9 cellular contexts compared by ENCODE assay signal in the genomic region with DNA sequence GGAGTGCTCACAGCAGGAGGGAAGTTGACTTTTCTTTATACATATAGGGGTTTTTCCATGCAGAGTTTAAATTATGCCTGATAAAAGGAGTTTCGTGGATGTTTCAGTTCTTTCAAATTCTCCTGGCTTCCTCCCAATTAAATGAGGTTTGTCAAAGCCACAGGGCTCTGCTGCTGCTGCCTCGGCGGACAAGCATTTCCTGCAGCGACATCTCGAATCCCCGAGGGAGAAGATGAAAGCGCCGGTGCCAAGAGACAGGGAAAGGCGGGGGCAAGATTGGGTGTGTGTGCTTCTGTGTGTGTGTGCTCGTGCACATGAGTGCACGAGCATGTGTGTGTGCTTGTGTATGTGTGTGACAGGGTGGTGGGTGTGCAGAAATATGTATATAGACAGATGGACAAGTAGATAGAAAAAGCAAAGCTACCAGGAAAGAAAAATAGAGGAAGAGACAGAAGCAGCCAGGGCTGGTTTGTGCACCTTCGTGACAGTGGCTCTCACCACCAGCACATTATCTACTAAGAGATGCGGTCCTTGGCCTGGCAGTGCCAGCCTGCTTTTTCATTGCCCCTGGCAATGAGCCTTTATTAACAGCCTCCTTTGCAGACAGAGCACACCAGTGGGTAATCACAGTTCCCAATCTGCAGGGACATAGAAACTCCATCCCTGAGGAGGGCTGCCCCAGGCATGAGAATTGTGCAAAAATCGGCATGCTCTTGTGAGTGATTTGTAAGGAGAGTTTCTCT.
DNase-seq lines count a peak whose midpoint lies in the region; ATAC-seq and TF ChIP-seq lines count a peak whose summit lies in the region.
"Had no signal": no experiment of that assay in that cellular context is flagged by ENCODE, and none has a peak within 500 bp of the region (broad histone marks: within the 10 kb centered on the region; RNA-seq: fewer than 3 reads in every experiment).

No MANE protein-coding gene starts in this region.

- H3K9me3 ChIP-seq in thoracic aorta: no peaks in the 10 kb centered on the region

- no peaks in the 10 kb centered on the region for H3K27me3 ChIP-seq in thoracic aorta (replicated peaks; ENCODE audit: insufficient read depth)

- DNase-seq in AG10803 (ENCODE audit: low read depth) (peak; percentile 74), NCI-H2171 treated with DMSO at 0.1 percent for 48 hours (lab: John Stamatoyannopoulos, UW) (peak; percentile 83), dedifferentiated amniotic fluid mesenchymal stem cell (ENCODE audit: extremely low spot score) (peak; percentile 43), thoracic aorta (ENCODE audit: low spot score) (no peak), SHP77 treated with DMSO at 0.1 percent for 48 hours (lab: John Stamatoyannopoulos, UW) (no peak), GOT3 (lab: John Stamatoyannopoulos, UW) (no peak), GM10266 (ENCODE audit: extremely low spot score) (no peak)

- no peak for TF ChIP-seq CTCF in AG10803 (conservative IDR thresholded peaks at IDR 0.05; ENCODE audit: low read length)
- TF ChIP-seq CTCF in thoracic aorta (IDR thresholded peaks at IDR 0.05): no peak
- no peak for TF ChIP-seq CTCF in GM10266 (IDR thresholded peaks at IDR 0.05; ENCODE audit: control insufficient read depth, insufficient read depth, low read depth, missing control alignments)

- H3K4me1 ChIP-seq in thoracic aorta (ENCODE audit: control insufficient read depth in 1 of 2, low read depth in 2 of 2): peaks cover 21 to 42% of the 10 kb centered on the region in 2 donors

- H3K4me3 ChIP-seq in AG10803 (ENCODE audit: low read length) (no peak overlapping the region), thoracic aorta (peak overlapping the region; percentile 37)
- H3K4me3 ChIP-seq: cardiac muscle cell had no signal

- no peaks in the 10 kb centered on the region for H3K36me3 ChIP-seq in thoracic aorta
- H3K36me3 ChIP-seq: cardiac muscle cell had no signal

- ATAC-seq in GM18907 (IDR thresholded peaks at IDR 0.05; ENCODE audit: unreplicated experiment): peak; percentile 57
- no peak for ATAC-seq in thoracic aorta (ENCODE audit: insufficient number of reproducible peaks, low FRiP score, low read depth)

- H3K27ac ChIP-seq in thoracic aorta: no peak overlapping the region
- H3K27ac ChIP-seq: cardiac muscle cell had no signal

Comparison
In these comparisons a context has a peak if more than half of its experiments do, and no peak if none do; other contexts are left out.
1. DNase-seq: peak in AG10803 (single experiment), NCI-H2171 treated with DMSO at 0.1 percent for 48 hours (single experiment) and dedifferentiated amniotic fluid mesenchymal stem cell (single experiment); none in thoracic aorta (single experiment), SHP77 treated with DMSO at 0.1 percent for 48 hours (single experiment), GOT3 (single experiment) and GM10266 (single experiment).